Comparison of ENCODE assay signal across 8 cellular contexts in the genomic region with DNA sequence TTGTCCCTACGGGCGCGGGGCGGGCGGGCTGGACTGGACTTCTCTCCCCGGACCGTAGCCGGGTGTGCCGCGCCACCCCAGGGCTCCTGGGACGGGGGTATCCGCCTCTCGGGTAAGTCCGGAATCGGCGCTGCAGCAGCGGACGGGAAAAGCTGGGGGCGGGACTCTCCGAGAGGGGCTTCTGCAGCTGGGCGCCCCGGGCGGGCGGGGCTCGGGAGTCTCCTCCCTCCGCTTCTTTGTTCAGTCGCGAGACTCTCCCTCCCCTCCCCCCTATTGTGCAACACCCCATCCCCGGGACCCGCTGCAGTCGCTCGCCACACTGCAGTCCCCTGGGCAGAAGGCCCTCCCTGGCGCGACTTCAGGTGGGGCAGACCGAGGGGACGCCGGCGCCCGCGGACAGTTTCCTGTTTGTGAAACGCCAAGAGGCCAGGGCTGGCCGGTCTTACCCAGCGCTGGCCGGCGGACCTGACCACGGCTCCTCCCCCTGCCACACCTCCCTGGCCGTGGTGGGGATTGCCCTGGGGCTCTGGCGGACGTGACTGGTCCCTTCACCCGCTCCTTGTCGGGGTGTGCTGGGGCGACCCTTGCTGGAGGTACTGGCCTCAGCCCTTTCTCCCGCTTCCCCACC. TPM values are rescaled to one million over a fixed set of nuclear protein-coding genes. Genes with fewer than 3 reads are reported as not detected.
A peak's percentile ranks its signal among the peaks of the same experiment; 100 is the strongest.
DNase-seq lines count a peak whose midpoint lies in the region; ATAC-seq and TF ChIP-seq lines count a peak whose summit lies in the region.

No MANE protein-coding gene starts in this region.

- peak overlapping the region; percentile 68 for H3K9ac ChIP-seq in PC-3 (ENCODE audit: low read length)

- peak; percentile 38 for TF ChIP-seq POLR2A in esophagus muscularis mucosa (IDR thresholded peaks at IDR 0.05; ENCODE audit: low read depth)

- DNase-seq in Calu3 (peak; percentile 87), HuH-7.5 (ENCODE audit: low spot score) (peak; percentile 71), PC-3 (peak; percentile 68), esophagus muscularis mucosa (ENCODE audit: extremely low spot score) (peak; percentile 96), myocyte (ENCODE audit: low read depth) (peak; percentile 89)
- peak; percentile 82 to 86 for DNase-seq in activated T-cell treated with anti-CD3 and anti-CD28 coated beads, Interleukin-2, amount 50 U/mL, for 48 hours
- DNase-seq in stimulated activated CD8-positive, alpha-beta memory T cell treated with anti-CD3 and anti-CD28 coated beads, Interleukin-7, amount 100 ng/mL, for 1 hour (ENCODE audit: low read depth in 2 of 2): peak; percentile 42 to 44

- no TSS peak for BruUV-seq in Calu3 (replicated peaks; lab: Mats Ljungman, UMichigan)
- BruUV-seq in PC-3 (replicated peaks; lab: Mats Ljungman, UMichigan): TSS peak; percentile 55

- TF ChIP-seq CTCF in Calu3 (IDR thresholded peaks at IDR 0.05; ENCODE audit: unreplicated experiment) (no peak), PC-3 (conservative IDR thresholded peaks at IDR 0.05; ENCODE audit: low read depth, low read length) (no peak), esophagus muscularis mucosa (IDR thresholded peaks at IDR 0.05) (peak in 2 of 3 experiments; percentile 3 to 29)

- peak overlapping the region; percentile 98 for H3K4me2 ChIP-seq in PC-3 (ENCODE audit: low read length)

- peak overlapping the region; percentile 78 for H3K4me3 ChIP-seq in PC-3 (ENCODE audit: low read length)
- peak overlapping the region; percentile 74 to 98 (median 96) for H3K4me3 ChIP-seq in esophagus muscularis mucosa

- H3K9me3 Mint-ChIP-seq in Calu3 (ENCODE audit: low read depth, unreplicated experiment): no peaks in the 10 kb centered on the region

- H3K4me1 Mint-ChIP-seq in Calu3 (ENCODE audit: low read depth, unreplicated experiment): peaks cover 18% of the 10 kb centered on the region

- H2AFZ ChIP-seq in PC-3 (ENCODE audit: low read length): peak overlapping the region; percentile 68

- H4K20me1 ChIP-seq in PC-3 (ENCODE audit: low read length): no peaks in the 10 kb centered on the region

- intact Hi-C loops in Calu3 (cut with micrococcal nuclease; ENCODE audit: unreplicated experiment) (loop anchor here (2.0 to 5.0 kb wide), 2 partner anchors 44 to 83 kb away; partner anchors contain the start of gene CCNI), PC-3 (cut with micrococcal nuclease) (loop anchor here (1.0 to 2.0 kb wide), 2 partner anchors 45 to 63 kb away; no protein-coding TSS in a partner anchor), esophagus muscularis mucosa (cut with DNase I) (loop anchor here (5.0 kb wide), 2 partner anchors 66 to 81 kb away; partner anchors contain the start of gene CCNI)

- H3K4me3 Mint-ChIP-seq in Calu3 (ENCODE audit: low read depth, unreplicated experiment): peak overlapping the region; percentile 82

- CTCF ChIA-PET in Calu3 (lab: Charles Lee) (interaction anchor here (0.7 kb wide), 1 partner anchor 63 kb away, joined by 4 read pairs; no protein-coding TSS in a partner anchor), PC-3 (lab: Charles Lee) (no interaction called here)

- no peaks in the 10 kb centered on the region for H3K9me2 ChIP-seq in PC-3 (replicated peaks; ENCODE audit: low read length)

- H3K27me3 ChIP-seq in PC-3 (ENCODE audit: low read length) (no peaks in the 10 kb centered on the region), esophagus muscularis mucosa (no peaks in the 10 kb centered on the region)

- no peak overlapping the region for H3K27ac Mint-ChIP-seq in Calu3 (ENCODE audit: unreplicated experiment)

- peaks cover 14% of the 10 kb centered on the region for H3K4me1 ChIP-seq in PC-3 (ENCODE audit: insufficient read depth, low read length)
- H3K4me1 ChIP-seq in esophagus muscularis mucosa: peaks cover 5 to 38% (median 30%) of the 10 kb centered on the region in 4 donors

- H3K27me3 Mint-ChIP-seq in Calu3 (ENCODE audit: unreplicated experiment): no peaks in the 10 kb centered on the region

- H3K36me3 ChIP-seq in PC-3 (ENCODE audit: low read depth, low read length): peaks cover 11% of the 10 kb centered on the region
- peaks cover 13 to 36% (median 20%) of the 10 kb centered on the region in 4 donors for H3K36me3 ChIP-seq in esophagus muscularis mucosa

- POLR2A ChIA-PET in PC-3 (lab: Charles Lee; ENCODE audit: unreplicated experiment): interaction anchor here (0.5 to 0.9 kb wide), 4 partner anchors 11 to 88 kb away, joined by 3 to 5 read pairs (median 4); no protein-coding TSS in a partner anchor

- no peaks in the 10 kb centered on the region for H3K9me3 ChIP-seq in PC-3 (ENCODE audit: low read length)
- H3K9me3 ChIP-seq in esophagus muscularis mucosa: no peaks in the 10 kb centered on the region

- peak; percentile 49 for ATAC-seq in GM21528 (IDR thresholded peaks at IDR 0.05; ENCODE audit: low FRiP score, unreplicated experiment)
- peak; percentile 64 for ATAC-seq in PC-3

- H3K36me3 Mint-ChIP-seq in Calu3 (ENCODE audit: insufficient read depth, unreplicated experiment): peaks cover 43% of the 10 kb centered on the region

- H3K27ac ChIP-seq in PC-3 (ENCODE audit: low read length) (peak overlapping the region; percentile 45), esophagus muscularis mucosa (replicated peaks in 1 of 4) (peak overlapping the region; percentile 83 to 97 (median 95))

- H3K79me2 ChIP-seq in PC-3 (ENCODE audit: low read length): peaks cover 22% of the 10 kb centered on the region

- 2% methylated on average over 13 of the region's 53 CpGs for WGBS in esophagus muscularis mucosa

- no peak for TF ChIP-seq EP300 in esophagus muscularis mucosa (IDR thresholded peaks at IDR 0.05)

- no peaks in the 10 kb centered on the region for H3F3A ChIP-seq in PC-3 (ENCODE audit: low read length, unreplicated experiment)

RNA-seq across cellular contexts. Expression of gene CCNG2, which starts 1.0 kb away (rescaled TPM):
- total RNA-seq in Calu3 (2022) (25.2 and 26.1 TPM in 2 replicates), PC-3 (2014; rRNA removed) (7.7 and 8.0 TPM in 2 replicates), esophagus muscularis mucosa (10 to 100 TPM; 25.7 to 33.3 (median 26.2) TPM), myocyte (63.9 and 65.9 TPM in 2 replicates)
- polyA plus RNA-seq in myocyte (2012): 43.3 TPM

Comparison
In these comparisons a context has a peak if more than half of its experiments do, and no peak if none do; other contexts are left out.
1. Peak in every context shown above with its lines: DNase-seq, ATAC-seq, H3K4me3 ChIP-seq and H3K27ac ChIP-seq.
2. DNase-seq: peak in every context shown above with its lines; median percentile 96 in esophagus muscularis mucosa; 89 in myocyte; 87 in Calu3; 84 in activated T-cell treated with anti-CD3 and anti-CD28 coated beads, Interleukin-2, amount 50 U/mL, for 48 hours; 71 in HuH-7.5; 68 in PC-3; 43 in stimulated activated CD8-positive, alpha-beta memory T cell treated with anti-CD3 and anti-CD28 coated beads, Interleukin-7, amount 100 ng/mL, for 1 hour.
3. CTCF ChIP-seq: peak in esophagus muscularis mucosa (2 of 3); none in Calu3 (single experiment) and PC-3 (single experiment).